1 cellular context compared by ENCODE assay signal in genomic region chr19:49553451-49554271, GRCh38.
TF ChIP-seq lines count a peak whose summit lies in the region.

No MANE protein-coding gene starts in this region.

TF ChIP-seq in endothelial cell of umbilical vein, 7 proteins besides CTCF, POLR2A, EP300 and RAD21:
- TF ChIP-seq JUN (IDR thresholded peaks at IDR 0.05; ENCODE audit: borderline replicate concordance, insufficient read depth, insufficient read length, low read depth) = peak; percentile 60
- peak; percentile 39 for TF ChIP-seq POLR2AphosphoS5 (IDR thresholded peaks at IDR 0.05; ENCODE audit: insufficient read depth, low read depth, low read length)
- TF ChIP-seq MYC (IDR thresholded peaks at IDR 0.05; ENCODE audit: low read depth, low read length) = peak; percentile 67
- peak; percentile 64 for TF ChIP-seq FOS (IDR thresholded peaks at IDR 0.05; ENCODE audit: borderline replicate concordance, insufficient read depth, low read length)
- TF ChIP-seq EZH2 (IDR thresholded peaks at IDR 0.05; ENCODE audit: borderline replicate concordance, low read depth, low read length, severe bottlenecking) = no peak
- peak; percentile 47 for TF ChIP-seq MAX (IDR thresholded peaks at IDR 0.05; ENCODE audit: insufficient read depth, insufficient read length)
- TF ChIP-seq GATA2 (IDR thresholded peaks at IDR 0.05; ENCODE audit: insufficient read depth, insufficient read length, low read depth, low read length) = no peak
TF ChIP-seq in endothelial cell of umbilical vein: peak in this region for 5.
